Comparison of ENCODE assay signal across 8 cellular contexts in the genomic region with DNA sequence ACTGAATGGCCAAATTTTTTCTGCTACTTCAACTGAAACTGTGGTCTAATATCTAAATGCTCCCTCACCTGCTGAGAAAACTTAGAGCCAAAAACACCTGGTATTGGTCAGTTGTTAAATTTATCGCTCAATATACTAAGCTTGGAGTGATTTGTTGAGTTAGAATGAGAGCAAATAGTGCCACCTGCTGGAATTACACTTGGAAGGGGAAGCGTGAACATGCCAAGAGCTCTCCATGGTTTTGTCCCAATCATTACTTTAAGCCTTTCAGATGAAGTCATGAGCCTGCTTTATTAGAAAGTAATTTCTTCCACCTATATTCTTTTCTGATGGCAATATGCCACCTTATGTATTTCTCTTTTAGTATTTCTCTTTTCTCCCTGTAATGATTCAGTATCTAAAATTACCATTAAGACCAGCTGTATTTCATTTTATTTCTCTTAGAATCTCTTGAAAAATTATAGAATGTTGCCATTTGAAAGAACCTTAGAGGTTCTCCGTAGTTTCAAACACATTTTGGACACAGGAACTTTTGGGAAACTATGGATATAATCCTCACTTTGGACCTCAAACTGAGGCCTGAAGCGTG.
A peak's percentile ranks its signal among the peaks of the same experiment; 100 is the strongest.
DNase-seq lines count a peak whose midpoint lies in the region; ATAC-seq and TF ChIP-seq lines count a peak whose summit lies in the region.

No MANE protein-coding gene starts in this region.

- H3K36me3 ChIP-seq in BJ (ENCODE audit: control insufficient read depth, insufficient read depth, low read length) (no peaks in the 10 kb centered on the region), left lung (no peaks in the 10 kb centered on the region)
- H3K36me3 ChIP-seq in CD4-positive, alpha-beta memory T cell (ENCODE audit: insufficient read depth, low read length), result no peaks in the 10 kb centered on the region

- POLR2A ChIA-PET in BJ (lab: Charles Lee), result no interaction called here
- POLR2A ChIA-PET in activated CD4-positive, alpha-beta memory T cell treated with anti-CD3 and anti-CD28 coated beads for 36 hours (lab: Charles Lee), result no interaction called here
- POLR2A ChIA-PET in CD4-positive, alpha-beta memory T cell (lab: Charles Lee; ENCODE audit: partially characterized antibody), result no interaction called here

- peaks cover 4% of the 10 kb centered on the region for H3K27me3 Mint-ChIP-seq in activated CD4-positive, alpha-beta memory T cell treated with anti-CD3 and anti-CD28 coated beads for 36 hours
- H3K27me3 Mint-ChIP-seq in CD4-positive, alpha-beta memory T cell, result peaks cover 2 to 5% of the 10 kb centered on the region in 2 donors

- H3K27me3 ChIP-seq in BJ (ENCODE audit: control insufficient read depth, insufficient read depth, low read length), result no peaks in the 10 kb centered on the region
- no peaks in the 10 kb centered on the region for H3K27me3 ChIP-seq in left lung
- no peaks in the 10 kb centered on the region for H3K27me3 ChIP-seq in CD4-positive, alpha-beta memory T cell (ENCODE audit: insufficient read depth, low read length)

- H3K4me3 ChIP-seq in BJ (ENCODE audit: low read depth, low read length), result no peak overlapping the region
- H3K4me3 ChIP-seq in left lung, result no peak overlapping the region
- H3K4me3 ChIP-seq in CD4-positive, alpha-beta memory T cell (ENCODE audit: low read length in 2 of 2), result no peak overlapping the region

- H3K36me3 Mint-ChIP-seq in activated CD4-positive, alpha-beta memory T cell treated with anti-CD3 and anti-CD28 coated beads for 36 hours, result no peaks in the 10 kb centered on the region
- H3K36me3 Mint-ChIP-seq in CD4-positive, alpha-beta memory T cell, result no peaks in the 10 kb centered on the region

- no peaks in the 10 kb centered on the region for H3K9me3 ChIP-seq in left lung
- H3K9me3 ChIP-seq in CD4-positive, alpha-beta memory T cell (ENCODE audit: control insufficient read depth in 1 of 2, low read length in 2 of 2), result no peaks in the 10 kb centered on the region

- peak; percentile 69 for ATAC-seq in GM19351 (IDR thresholded peaks at IDR 0.05; ENCODE audit: unreplicated experiment)
- peak; percentile 78 for ATAC-seq in left lung

- no peak overlapping the region for H3K27ac Mint-ChIP-seq in activated CD4-positive, alpha-beta memory T cell treated with anti-CD3 and anti-CD28 coated beads for 36 hours
- no peak overlapping the region for H3K27ac Mint-ChIP-seq in CD4-positive, alpha-beta memory T cell

- DNase-seq in BJ (ENCODE audit: low read depth) (no peak), NCI-H1930 (lab: John Stamatoyannopoulos, UW) (peak; percentile 32 to 56), amniotic stem cell (lab: John Stamatoyannopoulos, UW) (peak; percentile 34), left lung (no peak)
- no peak for DNase-seq in activated CD4-positive, alpha-beta memory T cell treated with anti-CD3 and anti-CD28 coated beads for 36 hours
- DNase-seq in effector CD8-positive, alpha-beta T cell (lab: John Stamatoyannopoulos, UW), result no peak
- DNase-seq in CD4-positive, alpha-beta memory T cell, result no peak

- H3K4me3 Mint-ChIP-seq in activated CD4-positive, alpha-beta memory T cell treated with anti-CD3 and anti-CD28 coated beads for 36 hours, result no peak overlapping the region
- no peak overlapping the region for H3K4me3 Mint-ChIP-seq in CD4-positive, alpha-beta memory T cell

- H3K9me3 Mint-ChIP-seq in activated CD4-positive, alpha-beta memory T cell treated with anti-CD3 and anti-CD28 coated beads for 36 hours, result no peaks in the 10 kb centered on the region
- peaks cover 0 to 10% (median under 1%) of the 10 kb centered on the region in 8 donors for H3K9me3 Mint-ChIP-seq in CD4-positive, alpha-beta memory T cell

- no peaks in the 10 kb centered on the region for H3K4me1 ChIP-seq in left lung
- H3K4me1 ChIP-seq in CD4-positive, alpha-beta memory T cell (ENCODE audit: insufficient read depth, low read length), result no peaks in the 10 kb centered on the region

- no peak overlapping the region for H3K27ac ChIP-seq in left lung
- no peak overlapping the region for H3K27ac ChIP-seq in CD4-positive, alpha-beta memory T cell (ENCODE audit: low read depth, low read length)

- intact Hi-C loops in left lung (cut with DNase I), result no loop called here
- intact Hi-C loops in activated CD4-positive, alpha-beta memory T cell treated with anti-CD3 and anti-CD28 coated beads for 36 hours (cut with micrococcal nuclease), result no loop called here
- intact Hi-C loops in CD4-positive, alpha-beta memory T cell (cut with micrococcal nuclease), result no loop called here

- peak; percentile 20; the same call in 1 of the 2 replicates for TF ChIP-seq CTCF in BJ (IDR thresholded peaks at IDR 0.05; ENCODE audit: insufficient read depth, low read depth, low read length)
- peak; percentile 39 to 55 for TF ChIP-seq CTCF in left lung (IDR thresholded peaks at IDR 0.05)

- CTCF ChIA-PET in BJ (lab: Yijun Ruan, JAX), result interaction anchor here (1.0 kb wide), 1 partner anchor 13 kb away, joined by 3 read pairs; no protein-coding TSS in a partner anchor
- CTCF ChIA-PET in activated CD4-positive, alpha-beta memory T cell treated with anti-CD3 and anti-CD28 coated beads for 36 hours (lab: Charles Lee), result interaction anchor here (0.7 to 1.2 kb wide), 6 partner anchors 13 to 675 kb away, joined by 3 read pairs; no protein-coding TSS in a partner anchor
- CTCF ChIA-PET in CD4-positive, alpha-beta memory T cell (lab: Charles Lee; ENCODE audit: partially characterized antibody), result interaction anchor here (1.0 kb wide), 1 partner anchor 47 kb away, joined by 3 read pairs; no protein-coding TSS in a partner anchor

- H3K4me1 Mint-ChIP-seq in activated CD4-positive, alpha-beta memory T cell treated with anti-CD3 and anti-CD28 coated beads for 36 hours (ENCODE audit: low read depth), result no peaks in the 10 kb centered on the region
- no peaks in the 10 kb centered on the region for H3K4me1 Mint-ChIP-seq in CD4-positive, alpha-beta memory T cell

Comparison
In these comparisons a context has a peak if more than half of its experiments do, and no peak if none do; other contexts are left out.
1. DNase-seq: peak in NCI-H1930 (2 of 2) and amniotic stem cell (single experiment); none in BJ (single experiment), left lung (0 of 2), activated CD4-positive, alpha-beta memory T cell treated with anti-CD3 and anti-CD28 coated beads for 36 hours (single experiment), effector CD8-positive, alpha-beta T cell (single experiment) and CD4-positive, alpha-beta memory T cell (0 of 5).